Comparison of ENCODE assay signal across 18 cellular contexts in genomic region chr10:13106387-13106786, GRCh38. TPM values are rescaled to one million over a fixed set of nuclear protein-coding genes. Genes with fewer than 3 reads are reported as not detected.
DNase-seq lines count a peak whose midpoint lies in the region; TF ChIP-seq lines count a peak whose summit lies in the region.
"Had no signal": no experiment of that assay in that cellular context is flagged by ENCODE, and none has a peak within 500 bp of the region (broad histone marks: within the 10 kb centered on the region; RNA-seq: fewer than 3 reads in every experiment).

No MANE protein-coding gene starts in this region.

- no peaks in the 10 kb centered on the region for H3K27me3 ChIP-seq in Peyer's patch
- H3K27me3 ChIP-seq in effector memory CD4-positive, alpha-beta T cell (replicated peaks; ENCODE audit: control insufficient read depth, insufficient read depth, low read length, poor library complexity, severe bottlenecking), result no peaks in the 10 kb centered on the region
- no peaks in the 10 kb centered on the region for H3K27me3 ChIP-seq in spleen (replicated peaks in 1 of 7)

- DNase-seq in activated T-cell treated with anti-CD3 and anti-CD28 coated beads, Interleukin-2, amount 50 U/mL, for 24 hours, result no peak
- DNase-seq in activated T-cell treated with anti-CD3 and anti-CD28 coated beads for 4 hours (no peak), Peyer's patch (no peak), spleen (no peak), HuH-7.5 (ENCODE audit: low spot score) (no peak), ecto neural progenitor cell (ENCODE audit: low spot score) (no peak)
- no peak for DNase-seq in effector memory CD4-positive, alpha-beta T cell
- DNase-seq: ACHN; activated naive CD8-positive, alpha-beta T cell treated with anti-CD3 and anti-CD28 coated beads, Interleukin-2, amount 10 ng/mL, durations not matched to agents 7 days and 5 days; central memory CD4-positive, alpha-beta T cell; mammary epithelial cell; NCI-H146; NCI-H526; nucleus accumbens; SHP77 treated with DMSO at 0.1 percent for 48 hours; stimulated activated CD4-positive, alpha-beta T cell treated with anti-CD3 and anti-CD28 coated beads, Interleukin-1b, Interleukin-23, amount 100 ng/mL, for 48 hours; SW 1271 had no signal

- H3K36me3 Mint-ChIP-seq in activated T-cell treated with anti-CD3 and anti-CD28 coated beads, Interleukin-2, amount 50 U/mL, for 24 hours (ENCODE audit: low read depth), result peaks cover 52% of the 10 kb centered on the region

- no peaks in the 10 kb centered on the region for H3K9me3 Mint-ChIP-seq in activated T-cell treated with anti-CD3 and anti-CD28 coated beads, Interleukin-2, amount 50 U/mL, for 24 hours
- H3K9me3 Mint-ChIP-seq: activated naive CD8-positive, alpha-beta T cell treated with anti-CD3 and anti-CD28 coated beads, Interleukin-2, amount 10 ng/mL, durations not matched to agents 7 days and 5 days had no signal

- TF ChIP-seq POLR2A in Peyer's patch (IDR thresholded peaks at IDR 0.05), result no peak
- TF ChIP-seq POLR2A in spleen (IDR thresholded peaks at IDR 0.05), result no peak

- peak overlapping the region in 3 of 4 donors; percentile 66 to 93 (median 93) for H3K27ac ChIP-seq in Peyer's patch
- H3K27ac ChIP-seq in effector memory CD4-positive, alpha-beta T cell (ENCODE audit: insufficient read depth, low read length, poor library complexity, severe bottlenecking), result peak overlapping the region; percentile 21
- H3K27ac ChIP-seq in spleen, result peak overlapping the region in 5 of 8 donors; percentile 18 to 65 (median 34)
- H3K27ac ChIP-seq: KMS-11 had no signal

- peak overlapping the region; percentile 70 for H3K27ac Mint-ChIP-seq in activated T-cell treated with anti-CD3 and anti-CD28 coated beads, Interleukin-2, amount 50 U/mL, for 24 hours

- no peaks in the 10 kb centered on the region for H3K9me3 ChIP-seq in Peyer's patch
- no peaks in the 10 kb centered on the region for H3K9me3 ChIP-seq in effector memory CD4-positive, alpha-beta T cell (ENCODE audit: control insufficient read depth, low read length)
- no peaks in the 10 kb centered on the region for H3K9me3 ChIP-seq in spleen

- WGBS in spleen, 5 donors, result 90 to 97% (median 94%) methylated on average over 2 of the region's 2 CpGs

- peaks cover 0 to 28% (median 0%) of the 10 kb centered on the region in 3 donors for H3K36me3 ChIP-seq in Peyer's patch
- peaks cover 18% of the 10 kb centered on the region for H3K36me3 ChIP-seq in effector memory CD4-positive, alpha-beta T cell (ENCODE audit: control insufficient read depth, insufficient read depth, low read length)
- H3K36me3 ChIP-seq in spleen, result peaks cover 0 to 45% (median 19%) of the 10 kb centered on the region in 6 donors

- peaks cover 82% of the 10 kb centered on the region for H3K4me1 Mint-ChIP-seq in activated T-cell treated with anti-CD3 and anti-CD28 coated beads, Interleukin-2, amount 50 U/mL, for 24 hours (ENCODE audit: low read depth)

- TF ChIP-seq CTCF in Peyer's patch (IDR thresholded peaks at IDR 0.05) (no peak), spleen (IDR thresholded peaks at IDR 0.05 in 8 of 11, conservative IDR thresholded peaks at IDR 0.05 in 3 of 11) (no peak)

- H3K4me3 ChIP-seq in Peyer's patch, result no peak overlapping the region
- no peak overlapping the region for H3K4me3 ChIP-seq in effector memory CD4-positive, alpha-beta T cell (ENCODE audit: insufficient read depth, low read depth, low read length, poor library complexity, severe bottlenecking)
- H3K4me3 ChIP-seq in spleen, result no peak overlapping the region

- H3K4me3 Mint-ChIP-seq in activated T-cell treated with anti-CD3 and anti-CD28 coated beads, Interleukin-2, amount 50 U/mL, for 24 hours, result no peak overlapping the region
- H3K4me3 Mint-ChIP-seq: activated naive CD8-positive, alpha-beta T cell treated with anti-CD3 and anti-CD28 coated beads, Interleukin-2, amount 10 ng/mL, durations not matched to agents 7 days and 5 days had no signal

- H3K4me1 ChIP-seq in Peyer's patch (peaks cover 0 to 47% (median 1%) of the 10 kb centered on the region in 4 donors), spleen (peaks cover 17 to 86% (median 51%) of the 10 kb centered on the region in 6 donors)
- peaks cover 51% of the 10 kb centered on the region for H3K4me1 ChIP-seq in effector memory CD4-positive, alpha-beta T cell (ENCODE audit: control insufficient read depth, insufficient read depth, low read length, poor library complexity, severe bottlenecking)

- intact Hi-C loops in spleen (cut with DNase I; ENCODE audit: low total_unique reads), result no loop called here

- no peaks in the 10 kb centered on the region for H3K27me3 Mint-ChIP-seq in activated T-cell treated with anti-CD3 and anti-CD28 coated beads, Interleukin-2, amount 50 U/mL, for 24 hours
- H3K27me3 Mint-ChIP-seq: activated naive CD8-positive, alpha-beta T cell treated with anti-CD3 and anti-CD28 coated beads, Interleukin-2, amount 10 ng/mL, durations not matched to agents 7 days and 5 days had no signal

RNA-seq across cellular contexts. Expression of gene OPTN, which starts 6.4 kb away (rescaled TPM):
- total RNA-seq in Peyer's patch (100 to 1,000 TPM in 2 of 4 donors, 10 to 100 TPM in 2; 68.0 to 111 (median 90.7) TPM), spleen (10 to 100 TPM; 43.5 to 73.7 (median 61.0) TPM)
- 10 to 100 TPM; 17.2 to 51.3 (median 25.1) TPM for polyA plus RNA-seq in spleen

RNA-seq across cellular contexts. Expression of gene MCM10, which starts 55.0 kb away (rescaled TPM):
- total RNA-seq in Peyer's patch (10 to 100 TPM in 1 of 4 donors, 1 to 10 TPM in 3; 1.3 to 15.7 (median 4.0) TPM), spleen (1 to 10 TPM in 6 of 7 donors, under 1 TPM in 1; 0.98 to 5.3 (median 2.8) TPM)
- polyA plus RNA-seq in spleen, result under 1 TPM; 0.24 to 0.99 (median 0.80) TPM

Comparison
In these comparisons a context has a peak if more than half of its experiments do, and no peak if none do; other contexts are left out.
1. H3K27ac ChIP-seq: peak in every context shown above with its lines; median percentile 93 in Peyer's patch; 34 in spleen; 21 in effector memory CD4-positive, alpha-beta T cell.